Comparison of ENCODE assay signal across 1 cellular context in genomic region chr2:31038385-31038784, GRCh38.
A peak's percentile ranks its signal among the peaks of the same experiment; 100 is the strongest.
TF ChIP-seq lines count a peak whose summit lies in the region.

No MANE protein-coding gene starts in this region.

TF ChIP-seq in H1, 55 proteins besides CTCF, POLR2A, EP300 and RAD21:
- TF ChIP-seq BRCA1 (IDR thresholded peaks at IDR 0.05; ENCODE audit: low read depth, low read length) = no peak
- no peak for TF ChIP-seq SIX5 (IDR thresholded peaks at IDR 0.05; ENCODE audit: low read depth, low read length)
- peak; percentile 95; the same call in 1 of the 2 replicates for TF ChIP-seq KDM1A (IDR thresholded peaks at IDR 0.05; ENCODE audit: borderline replicate concordance, low read length)
- no peak for TF ChIP-seq CBX5 (IDR thresholded peaks at IDR 0.05; ENCODE audit: low read depth, low read length)
- TF ChIP-seq RFX5 (IDR thresholded peaks at IDR 0.05; ENCODE audit: borderline replicate concordance, low read depth, low read length) = no peak
- TF ChIP-seq ZNF274 (IDR thresholded peaks at IDR 0.05; ENCODE audit: borderline replicate concordance, extremely low read depth, low read length) = no peak
- no peak for TF ChIP-seq BACH1 (IDR thresholded peaks at IDR 0.05; ENCODE audit: low read length)
- no peak for TF ChIP-seq MAFK (IDR thresholded peaks at IDR 0.05; ENCODE audit: low read depth, low read length)
